ENCODE assay signal across 14 cellular contexts in the genomic region with DNA sequence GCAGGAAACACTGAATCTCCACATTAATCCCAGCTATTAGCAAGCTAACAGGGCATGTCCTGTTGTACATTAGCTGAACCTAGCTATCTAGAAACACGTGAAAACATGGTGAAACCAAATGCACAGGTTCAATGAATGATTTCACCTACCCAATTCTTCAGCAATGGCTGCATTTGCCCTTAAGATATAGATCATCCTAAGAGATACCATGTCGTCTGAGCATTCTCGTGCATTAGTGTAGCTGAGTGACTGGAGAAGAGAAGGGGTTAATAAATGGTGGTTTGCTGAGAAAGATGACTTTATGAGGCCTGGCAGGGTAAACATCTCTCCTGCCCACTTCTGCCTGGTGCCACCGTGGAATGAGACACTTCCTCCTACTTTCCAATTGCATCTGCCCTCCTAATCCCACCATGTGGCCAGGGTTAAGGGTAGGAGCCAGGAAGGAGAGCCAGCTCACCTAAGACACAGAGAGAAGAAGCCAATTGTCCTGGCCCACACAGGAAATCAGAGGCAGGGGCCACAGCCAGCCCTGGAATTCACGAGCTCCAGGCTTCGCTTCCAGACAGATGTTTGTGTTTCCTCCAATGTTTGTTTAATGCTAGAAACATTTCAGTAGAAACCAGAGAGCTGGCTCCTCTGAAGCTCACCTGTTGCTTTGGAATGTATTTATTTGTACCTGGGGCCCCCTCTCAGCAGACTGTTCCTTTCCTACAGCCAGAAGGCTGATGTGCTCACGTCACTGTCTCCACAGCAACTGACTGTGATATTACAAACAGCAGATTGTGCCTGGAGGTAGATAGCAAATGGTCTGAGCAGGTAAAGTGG.
DNase-seq lines count a peak whose midpoint lies in the region; ATAC-seq, FAIRE-seq and TF ChIP-seq lines count a peak whose summit lies in the region.
"Had no signal": no experiment of that assay in that cellular context is flagged by ENCODE, and none has a peak within 500 bp of the region (broad histone marks: within the 10 kb centered on the region; RNA-seq: fewer than 3 reads in every experiment).

No MANE protein-coding gene starts in this region.

- H3K4me1 Mint-ChIP-seq in HFFc6 (ENCODE audit: low read depth): no peaks in the 10 kb centered on the region

- H3K36me3 Mint-ChIP-seq in HFFc6 (ENCODE audit: low read depth): no peaks in the 10 kb centered on the region

- intact Hi-C loops in body of pancreas (cut with DNase I): loop anchor here (10.0 kb wide), 1 partner anchor 286 kb away; no protein-coding TSS in a partner anchor

- no peaks in the 10 kb centered on the region for H3K9me3 Mint-ChIP-seq in HFFc6

- no peaks in the 10 kb centered on the region for H3K36me3 ChIP-seq in body of pancreas (replicated peaks in 1 of 2; ENCODE audit: insufficient read depth in 1 of 2, low read depth in 2 of 2)
- H3K36me3 ChIP-seq in small intestine (ENCODE audit: control insufficient read depth in 2 of 2, insufficient read depth in 2 of 2, low read length in 2 of 2): no peaks in the 10 kb centered on the region

- H3K4me3 Mint-ChIP-seq in HFFc6: no peak overlapping the region
- H3K4me3 Mint-ChIP-seq: stimulated activated naive CD8-positive, alpha-beta T cell treated with anti-CD3 and anti-CD28 coated beads, Interleukin-15, amount 100 ng/mL, for 72 hours had no signal

- peak in 2 of 3 donors; percentile 33 to 47 for TF ChIP-seq POLR2A in body of pancreas (IDR thresholded peaks at IDR 0.05)

- no peak for FAIRE-seq in small intestine (lab: Jason Lieb, UNC)

- H3K4me3 ChIP-seq in body of pancreas (no peak overlapping the region), small intestine (ENCODE audit: low read depth in 1 of 2, low read length in 2 of 2) (no peak overlapping the region)

- no peaks in the 10 kb centered on the region for H3K9me3 ChIP-seq in body of pancreas
- no peaks in the 10 kb centered on the region for H3K9me3 ChIP-seq in small intestine (ENCODE audit: control insufficient read depth, low read depth)

- H3K4me1 ChIP-seq in body of pancreas: peaks cover 69% of the 10 kb centered on the region
- H3K4me1 ChIP-seq in small intestine (ENCODE audit: control insufficient read depth in 2 of 2, insufficient read depth in 1 of 2, low read depth in 1 of 2, low read length in 1 of 2): no peaks in the 10 kb centered on the region

- no peak overlapping the region for H3K27ac Mint-ChIP-seq in HFFc6

- peak overlapping the region; percentile 85 to 95 (median 92) for H3K27ac ChIP-seq in body of pancreas
- peak overlapping the region in 1 of 2 donors; percentile 22 for H3K27ac ChIP-seq in small intestine (ENCODE audit: low read depth in 1 of 2, low read length in 1 of 2)
- H3K27ac ChIP-seq: C4-2B had no signal

- peak; percentile 32 for DNase-seq in HuH-7.5 (ENCODE audit: low spot score)
- DNase-seq in body of pancreas: peak; percentile 90 to 98 (median 94)
- DNase-seq in kidney tubule cell (ENCODE audit: low spot score): peak; percentile 86
- peak; percentile 84 for DNase-seq in small intestine
- no peak for DNase-seq in NCI-H1092 treated with DMSO at 0.1 percent for 48 hours (lab: John Stamatoyannopoulos, UW)
- DNase-seq in HFFc6: no peak
- DNase-seq: activated CD4-positive, CD25-positive, alpha-beta regulatory T cell treated with anti-CD3 and anti-CD28 coated beads, Interleukin-2, amount 50 U/mL, for 72 hours; activated T-cell treated with anti-CD3 and anti-CD28 coated beads, Interleukin-2, amount 50 U/mL, for 1 hour; dermis blood vessel endothelial cell; HCEC 1CT; NCI-H2029 treated with DMSO at 0.1 percent for 48 hours; stimulated activated naive CD8-positive, alpha-beta T cell treated with anti-CD3 and anti-CD28 coated beads, Interleukin-15, amount 100 ng/mL, for 72 hours had no signal

- ATAC-seq in body of pancreas (peak; percentile 98), HG02642 (IDR thresholded peaks at IDR 0.05; ENCODE audit: poor library complexity, unreplicated experiment) (no peak)
- ATAC-seq: stimulated activated naive CD8-positive, alpha-beta T cell treated with anti-CD3 and anti-CD28 coated beads, Interleukin-15, amount 100 ng/mL, for 72 hours had no signal

- 20 to 21% methylated on average over 7 of the region's 7 CpGs for WGBS in body of pancreas, 2 donors
- whole genome bisulfite sequencing in small intestine, 3 donors: 18 to 54% (median 31%) methylated on average over 7 of the region's 7 CpGs

- peaks cover 2% of the 10 kb centered on the region for H3K27me3 Mint-ChIP-seq in HFFc6 (ENCODE audit: insufficient read depth)

- TF ChIP-seq CTCF in body of pancreas (IDR thresholded peaks at IDR 0.05): no peak
- no peak for TF ChIP-seq CTCF in HFFc6 (IDR thresholded peaks at IDR 0.05)

- no peaks in the 10 kb centered on the region for H3K27me3 ChIP-seq in body of pancreas
- no peaks in the 10 kb centered on the region for H3K27me3 ChIP-seq in small intestine (ENCODE audit: control insufficient read depth in 2 of 2, insufficient read depth in 2 of 2, low read length in 2 of 2)

Comparison
In these comparisons a context has a peak if more than half of its experiments do, and no peak if none do; other contexts are left out.
1. DNase-seq: peak in HuH-7.5 (single experiment), body of pancreas (4 of 4), kidney tubule cell (single experiment) and small intestine (single experiment); none in NCI-H1092 treated with DMSO at 0.1 percent for 48 hours (single experiment) and HFFc6 (single experiment).